ENCODE assay signal across 2 cellular contexts in genomic region chr18:14962626-14963025, GRCh38.
TF ChIP-seq lines count a peak whose summit lies in the region.

No MANE protein-coding gene starts in this region.

TF ChIP-seq in SK-N-SH treated with all-trans-retinoic acid at 6 μM for 48 hours, 23 proteins besides CTCF, POLR2A, EP300 and RAD21:
- TF ChIP-seq CREB5 (CRISPR knock-in tag; IDR thresholded peaks at IDR 0.05; ENCODE audit: low read depth) (no peak), CSDC2 (CRISPR knock-in tag; IDR thresholded peaks at IDR 0.05) (no peak), PPARA (CRISPR knock-in tag; IDR thresholded peaks at IDR 0.05; ENCODE audit: borderline replicate concordance) (no peak), RARB (CRISPR knock-in tag; IDR thresholded peaks at IDR 0.05) (no peak), TSHZ2 (CRISPR knock-in tag; IDR thresholded peaks at IDR 0.05) (no peak), ZFP30 (CRISPR knock-in tag; IDR thresholded peaks at IDR 0.05) (no peak), GLIS3 (CRISPR knock-in tag; IDR thresholded peaks at IDR 0.05) (no peak), ARNTL (CRISPR knock-in tag; IDR thresholded peaks at IDR 0.05; ENCODE audit: borderline replicate concordance, low read depth) (no peak), ZFP3 (CRISPR knock-in tag; IDR thresholded peaks at IDR 0.05) (no peak), PATZ1 (CRISPR knock-in tag; IDR thresholded peaks at IDR 0.05; ENCODE audit: borderline replicate concordance) (no peak), ZNF8 (CRISPR knock-in tag; IDR thresholded peaks at IDR 0.05) (no peak), ZC3H10 (CRISPR knock-in tag; IDR thresholded peaks at IDR 0.05) (no peak), ZNF70 (CRISPR knock-in tag; IDR thresholded peaks at IDR 0.05) (no peak), OSR1 (CRISPR knock-in tag; IDR thresholded peaks at IDR 0.05) (no peak), TCF4 (CRISPR knock-in tag; IDR thresholded peaks at IDR 0.05; ENCODE audit: borderline replicate concordance) (no peak)
TF ChIP-seq in SK-N-SH treated with all-trans-retinoic acid at 6 μM for 48 hours: peak in this region for 0.

TF ChIP-seq in SK-N-SH, 30 proteins besides CTCF, POLR2A, EP300 and RAD21:
- no peak for TF ChIP-seq FOSL2 (IDR thresholded peaks at IDR 0.05; ENCODE audit: borderline replicate concordance, low read depth)
- no peak for TF ChIP-seq RXRA (IDR thresholded peaks at IDR 0.05; ENCODE audit: borderline replicate concordance, low read depth)
- TF ChIP-seq USF2 (IDR thresholded peaks at IDR 0.05; ENCODE audit: borderline replicate concordance, low read depth, low read length) = no peak
- no peak for TF ChIP-seq EZH2phosphoT487 (IDR thresholded peaks at IDR 0.05; ENCODE audit: borderline replicate concordance, low read depth)
- TF ChIP-seq TAF1 (IDR thresholded peaks at IDR 0.05; ENCODE audit: borderline replicate concordance, low read depth, low read length) = no peak
- no peak for TF ChIP-seq NFIC (IDR thresholded peaks at IDR 0.05; ENCODE audit: borderline replicate concordance)
- no peak for TF ChIP-seq YY1 (IDR thresholded peaks at IDR 0.05; ENCODE audit: low read depth)
- TF ChIP-seq MXI1 (IDR thresholded peaks at IDR 0.05; ENCODE audit: low read depth, low read length) = no peak
- TF ChIP-seq USF1 (IDR thresholded peaks at IDR 0.05; ENCODE audit: borderline replicate concordance, low read depth) = no peak
- no peak for TF ChIP-seq RCOR1 (IDR thresholded peaks at IDR 0.05; ENCODE audit: low read length)
- no peak for TF ChIP-seq SMC3 (IDR thresholded peaks at IDR 0.05; ENCODE audit: low read depth, low read length)
- no peak for TF ChIP-seq NRF1 (IDR thresholded peaks at IDR 0.05; ENCODE audit: low read depth, low read length)
